Comparison of ENCODE assay signal across 1 cellular context in the genomic region with DNA sequence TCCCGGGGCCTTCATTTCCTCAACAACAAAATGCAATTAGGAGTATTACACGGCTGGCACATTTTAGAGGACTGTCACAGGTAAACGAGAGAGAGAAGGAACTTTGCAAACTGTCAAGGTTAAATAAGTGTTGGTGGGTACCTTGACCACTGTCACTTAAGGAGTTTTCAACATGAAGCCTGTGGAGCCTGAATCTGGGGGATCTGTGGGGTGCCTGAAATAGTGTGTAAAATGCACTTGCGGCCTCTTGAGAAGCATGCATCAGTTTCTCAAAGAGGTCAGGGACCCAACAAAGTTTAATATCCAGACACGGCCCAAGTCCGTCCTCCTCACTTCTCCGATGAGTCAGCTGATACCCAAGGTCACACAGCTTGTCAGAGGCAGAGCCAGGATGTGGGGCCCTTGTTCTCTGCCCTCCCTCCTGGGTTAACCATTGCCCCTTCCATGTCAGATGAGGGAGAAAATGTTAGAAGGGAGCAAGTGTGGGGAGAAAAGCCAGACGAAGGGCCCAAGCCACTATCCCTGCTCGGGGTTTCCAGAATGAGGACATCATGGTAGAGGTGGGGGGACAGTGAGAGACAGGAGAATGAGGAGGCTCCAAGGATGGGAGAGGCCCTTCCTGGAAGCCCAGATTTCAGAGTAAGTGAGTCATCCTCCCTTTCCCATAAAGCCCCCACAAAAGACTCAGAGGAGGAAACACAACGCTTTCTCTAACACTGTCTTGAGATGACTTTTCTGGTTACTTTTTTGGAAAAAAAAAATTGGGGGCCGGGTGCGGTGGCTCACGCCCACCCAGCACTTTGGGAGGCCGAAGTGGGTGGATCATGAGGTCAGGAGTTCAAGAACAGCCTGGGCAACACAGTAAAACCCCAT.
TF ChIP-seq lines count a peak whose summit lies in the region.

No MANE protein-coding gene starts in this region.

TF ChIP-seq in HepG2, 621 proteins besides CTCF, POLR2A, EP300 and RAD21 (continued from another document and continues in another):
- TF ChIP-seq, protein P1, sequence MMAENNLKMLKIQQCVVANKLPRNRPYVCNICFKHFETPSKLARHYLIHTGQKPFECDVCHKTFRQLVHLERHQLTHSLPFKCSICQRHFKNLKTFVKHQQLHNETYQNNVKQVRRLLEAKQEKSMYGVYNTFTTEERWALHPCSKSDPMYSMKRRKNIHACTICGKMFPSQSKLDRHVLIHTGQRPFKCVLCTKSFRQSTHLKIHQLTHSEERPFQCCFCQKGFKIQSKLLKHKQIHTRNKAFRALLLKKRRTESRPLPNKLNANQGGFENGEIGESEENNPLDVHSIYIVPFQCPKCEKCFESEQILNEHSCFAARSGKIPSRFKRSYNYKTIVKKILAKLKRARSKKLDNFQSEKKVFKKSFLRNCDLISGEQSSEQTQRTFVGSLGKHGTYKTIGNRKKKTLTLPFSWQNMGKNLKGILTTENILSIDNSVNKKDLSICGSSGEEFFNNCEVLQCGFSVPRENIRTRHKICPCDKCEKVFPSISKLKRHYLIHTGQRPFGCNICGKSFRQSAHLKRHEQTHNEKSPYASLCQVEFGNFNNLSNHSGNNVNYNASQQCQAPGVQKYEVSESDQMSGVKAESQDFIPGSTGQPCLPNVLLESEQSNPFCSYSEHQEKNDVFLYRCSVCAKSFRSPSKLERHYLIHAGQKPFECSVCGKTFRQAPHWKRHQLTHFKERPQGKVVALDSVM (CRISPR knock-in tag; IDR thresholded peaks at IDR 0.05), result no peak
- TF ChIP-seq ZNF326 (CRISPR knock-in tag; IDR thresholded peaks at IDR 0.05; ENCODE audit: borderline replicate concordance), result no peak
- TF ChIP-seq, protein P2, sequence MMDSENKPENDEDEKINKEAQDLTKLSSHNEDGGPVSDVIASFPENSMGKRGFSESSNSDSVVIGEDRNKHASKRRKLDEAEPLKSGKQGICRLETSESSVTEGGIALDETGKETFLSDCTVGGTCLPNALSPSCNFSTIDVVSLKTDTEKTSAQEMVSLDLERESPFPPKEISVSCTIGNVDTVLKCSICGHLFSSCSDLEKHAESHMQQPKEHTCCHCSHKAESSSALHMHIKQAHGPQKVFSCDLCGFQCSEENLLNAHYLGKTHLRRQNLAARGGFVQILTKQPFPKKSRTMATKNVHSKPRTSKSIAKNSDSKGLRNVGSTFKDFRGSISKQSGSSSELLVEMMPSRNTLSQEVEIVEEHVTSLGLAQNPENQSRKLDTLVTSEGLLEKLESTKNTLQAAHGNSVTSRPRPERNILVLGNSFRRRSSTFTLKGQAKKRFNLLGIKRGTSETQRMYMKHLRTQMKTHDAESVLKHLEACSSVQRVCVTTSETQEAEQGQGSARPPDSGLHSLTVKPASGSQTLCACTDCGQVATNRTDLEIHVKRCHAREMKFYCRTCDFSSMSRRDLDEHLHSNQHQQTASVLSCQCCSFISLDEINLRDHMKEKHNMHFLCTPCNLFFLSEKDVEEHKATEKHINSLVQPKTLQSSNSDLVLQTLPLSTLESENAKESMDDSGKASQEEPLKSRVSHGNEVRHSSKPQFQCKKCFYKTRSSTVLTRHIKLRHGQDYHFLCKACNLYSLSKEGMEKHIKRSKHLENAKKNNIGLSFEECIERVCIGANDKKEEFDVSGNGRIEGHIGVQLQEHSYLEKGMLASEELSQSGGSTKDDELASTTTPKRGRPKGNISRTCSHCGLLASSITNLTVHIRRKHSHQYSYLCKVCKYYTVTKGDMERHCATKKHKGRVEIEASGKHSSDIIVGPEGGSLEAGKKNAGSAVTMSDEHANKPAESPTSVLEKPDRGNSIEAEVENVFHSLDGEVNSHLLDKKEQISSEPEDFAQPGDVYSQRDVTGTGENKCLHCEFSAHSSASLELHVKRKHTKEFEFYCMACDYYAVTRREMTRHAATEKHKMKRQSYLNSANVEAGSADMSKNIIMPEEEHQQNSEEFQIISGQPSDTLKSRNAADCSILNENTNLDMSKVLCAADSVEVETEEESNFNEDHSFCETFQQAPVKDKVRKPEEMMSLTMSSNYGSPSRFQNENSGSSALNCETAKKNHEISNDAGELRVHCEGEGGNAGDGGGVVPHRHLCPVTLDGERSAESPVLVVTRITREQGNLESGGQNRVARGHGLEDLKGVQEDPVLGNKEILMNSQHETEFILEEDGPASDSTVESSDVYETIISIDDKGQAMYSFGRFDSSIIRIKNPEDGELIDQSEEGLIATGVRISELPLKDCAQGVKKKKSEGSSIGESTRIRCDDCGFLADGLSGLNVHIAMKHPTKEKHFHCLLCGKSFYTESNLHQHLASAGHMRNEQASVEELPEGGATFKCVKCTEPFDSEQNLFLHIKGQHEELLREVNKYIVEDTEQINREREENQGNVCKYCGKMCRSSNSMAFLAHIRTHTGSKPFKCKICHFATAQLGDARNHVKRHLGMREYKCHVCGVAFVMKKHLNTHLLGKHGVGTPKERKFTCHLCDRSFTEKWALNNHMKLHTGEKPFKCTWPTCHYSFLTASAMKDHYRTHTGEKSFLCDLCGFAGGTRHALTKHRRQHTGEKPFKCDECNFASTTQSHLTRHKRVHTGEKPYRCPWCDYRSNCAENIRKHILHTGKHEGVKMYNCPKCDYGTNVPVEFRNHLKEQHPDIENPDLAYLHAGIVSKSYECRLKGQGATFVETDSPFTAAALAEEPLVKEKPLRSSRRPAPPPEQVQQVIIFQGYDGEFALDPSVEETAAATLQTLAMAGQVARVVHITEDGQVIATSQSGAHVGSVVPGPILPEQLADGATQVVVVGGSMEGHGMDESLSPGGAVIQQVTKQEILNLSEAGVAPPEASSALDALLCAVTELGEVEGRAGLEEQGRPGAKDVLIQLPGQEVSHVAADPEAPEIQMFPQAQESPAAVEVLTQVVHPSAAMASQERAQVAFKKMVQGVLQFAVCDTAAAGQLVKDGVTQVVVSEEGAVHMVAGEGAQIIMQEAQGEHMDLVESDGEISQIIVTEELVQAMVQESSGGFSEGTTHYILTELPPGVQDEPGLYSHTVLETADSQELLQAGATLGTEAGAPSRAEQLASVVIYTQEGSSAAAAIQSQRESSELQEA (CRISPR knock-in tag; IDR thresholded peaks at IDR 0.05; ENCODE audit: not compliant biosample characterization), result no peak
- no peak for TF ChIP-seq ZNF878 (CRISPR knock-in tag; IDR thresholded peaks at IDR 0.05)
- TF ChIP-seq BCL6 (CRISPR knock-in tag; IDR thresholded peaks at IDR 0.05), result no peak
- TF ChIP-seq HNRNPK (IDR thresholded peaks at IDR 0.05; ENCODE audit: low read depth, low read length, poor library complexity, severe bottlenecking), result no peak
- TF ChIP-seq, protein P3, sequence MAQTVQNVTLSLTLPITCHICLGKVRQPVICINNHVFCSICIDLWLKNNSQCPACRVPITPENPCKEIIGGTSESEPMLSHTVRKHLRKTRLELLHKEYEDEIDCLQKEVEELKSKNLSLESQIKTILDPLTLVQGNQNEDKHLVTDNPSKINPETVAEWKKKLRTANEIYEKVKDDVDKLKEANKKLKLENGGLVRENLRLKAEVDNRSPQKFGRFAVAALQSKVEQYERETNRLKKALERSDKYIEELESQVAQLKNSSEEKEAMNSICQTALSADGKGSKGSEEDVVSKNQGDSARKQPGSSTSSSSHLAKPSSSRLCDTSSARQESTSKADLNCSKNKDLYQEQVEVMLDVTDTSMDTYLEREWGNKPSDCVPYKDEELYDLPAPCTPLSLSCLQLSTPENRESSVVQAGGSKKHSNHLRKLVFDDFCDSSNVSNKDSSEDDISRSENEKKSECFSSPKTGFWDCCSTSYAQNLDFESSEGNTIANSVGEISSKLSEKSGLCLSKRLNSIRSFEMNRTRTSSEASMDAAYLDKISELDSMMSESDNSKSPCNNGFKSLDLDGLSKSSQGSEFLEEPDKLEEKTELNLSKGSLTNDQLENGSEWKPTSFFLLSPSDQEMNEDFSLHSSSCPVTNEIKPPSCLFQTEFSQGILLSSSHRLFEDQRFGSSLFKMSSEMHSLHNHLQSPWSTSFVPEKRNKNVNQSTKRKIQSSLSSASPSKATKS (CRISPR knock-in tag; IDR thresholded peaks at IDR 0.05), result no peak
- no peak for TF ChIP-seq TBP (CRISPR knock-in tag; IDR thresholded peaks at IDR 0.05)
- no peak for TF ChIP-seq ZNF839 (CRISPR knock-in tag; IDR thresholded peaks at IDR 0.05; ENCODE audit: borderline replicate concordance)
- no peak for TF ChIP-seq ZMYM2 (CRISPR knock-in tag; IDR thresholded peaks at IDR 0.05)
- TF ChIP-seq, protein P4, sequence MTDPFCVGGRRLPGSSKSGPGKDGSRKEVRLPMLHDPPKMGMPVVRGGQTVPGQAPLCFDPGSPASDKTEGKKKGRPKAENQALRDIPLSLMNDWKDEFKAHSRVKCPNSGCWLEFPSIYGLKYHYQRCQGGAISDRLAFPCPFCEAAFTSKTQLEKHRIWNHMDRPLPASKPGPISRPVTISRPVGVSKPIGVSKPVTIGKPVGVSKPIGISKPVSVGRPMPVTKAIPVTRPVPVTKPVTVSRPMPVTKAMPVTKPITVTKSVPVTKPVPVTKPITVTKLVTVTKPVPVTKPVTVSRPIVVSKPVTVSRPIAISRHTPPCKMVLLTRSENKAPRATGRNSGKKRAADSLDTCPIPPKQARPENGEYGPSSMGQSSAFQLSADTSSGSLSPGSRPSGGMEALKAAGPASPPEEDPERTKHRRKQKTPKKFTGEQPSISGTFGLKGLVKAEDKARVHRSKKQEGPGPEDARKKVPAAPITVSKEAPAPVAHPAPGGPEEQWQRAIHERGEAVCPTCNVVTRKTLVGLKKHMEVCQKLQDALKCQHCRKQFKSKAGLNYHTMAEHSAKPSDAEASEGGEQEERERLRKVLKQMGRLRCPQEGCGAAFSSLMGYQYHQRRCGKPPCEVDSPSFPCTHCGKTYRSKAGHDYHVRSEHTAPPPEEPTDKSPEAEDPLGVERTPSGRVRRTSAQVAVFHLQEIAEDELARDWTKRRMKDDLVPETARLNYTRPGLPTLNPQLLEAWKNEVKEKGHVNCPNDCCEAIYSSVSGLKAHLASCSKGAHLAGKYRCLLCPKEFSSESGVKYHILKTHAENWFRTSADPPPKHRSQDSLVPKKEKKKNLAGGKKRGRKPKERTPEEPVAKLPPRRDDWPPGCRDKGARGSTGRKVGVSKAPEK (CRISPR knock-in tag; IDR thresholded peaks at IDR 0.05; ENCODE audit: borderline replicate concordance), result no peak
- TF ChIP-seq ARNTL (CRISPR knock-in tag; IDR thresholded peaks at IDR 0.05), result no peak
- 0 out of 2 replicates have a peak, but pooled peaks have one; percentile 30 for TF ChIP-seq SMAD9 (CRISPR knock-in tag; IDR thresholded peaks at IDR 0.05)
- TF ChIP-seq ZNF205 (CRISPR knock-in tag; IDR thresholded peaks at IDR 0.05), result no peak
- TF ChIP-seq ZFYVE20 (CRISPR knock-in tag; IDR thresholded peaks at IDR 0.05; ENCODE audit: borderline replicate concordance, low read depth), result no peak
- TF ChIP-seq RFX3 (CRISPR knock-in tag; IDR thresholded peaks at IDR 0.05), result no peak
- TF ChIP-seq ZNF569 (CRISPR knock-in tag; IDR thresholded peaks at IDR 0.05; ENCODE audit: borderline replicate concordance), result no peak; the same call in 1 of the 2 replicates
- TF ChIP-seq, protein P5, sequence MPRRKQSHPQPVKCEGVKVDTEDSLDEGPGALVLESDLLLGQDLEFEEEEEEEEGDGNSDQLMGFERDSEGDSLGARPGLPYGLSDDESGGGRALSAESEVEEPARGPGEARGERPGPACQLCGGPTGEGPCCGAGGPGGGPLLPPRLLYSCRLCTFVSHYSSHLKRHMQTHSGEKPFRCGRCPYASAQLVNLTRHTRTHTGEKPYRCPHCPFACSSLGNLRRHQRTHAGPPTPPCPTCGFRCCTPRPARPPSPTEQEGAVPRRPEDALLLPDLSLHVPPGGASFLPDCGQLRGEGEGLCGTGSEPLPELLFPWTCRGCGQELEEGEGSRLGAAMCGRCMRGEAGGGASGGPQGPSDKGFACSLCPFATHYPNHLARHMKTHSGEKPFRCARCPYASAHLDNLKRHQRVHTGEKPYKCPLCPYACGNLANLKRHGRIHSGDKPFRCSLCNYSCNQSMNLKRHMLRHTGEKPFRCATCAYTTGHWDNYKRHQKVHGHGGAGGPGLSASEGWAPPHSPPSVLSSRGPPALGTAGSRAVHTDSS (CRISPR knock-in tag; conservative IDR thresholded peaks at IDR 0.05), result no peak
- TF ChIP-seq ZNF12 (CRISPR knock-in tag; IDR thresholded peaks at IDR 0.05), result no peak
- no peak for TF ChIP-seq ZNF121 (CRISPR knock-in tag; IDR thresholded peaks at IDR 0.05)
- TF ChIP-seq, protein P6, sequence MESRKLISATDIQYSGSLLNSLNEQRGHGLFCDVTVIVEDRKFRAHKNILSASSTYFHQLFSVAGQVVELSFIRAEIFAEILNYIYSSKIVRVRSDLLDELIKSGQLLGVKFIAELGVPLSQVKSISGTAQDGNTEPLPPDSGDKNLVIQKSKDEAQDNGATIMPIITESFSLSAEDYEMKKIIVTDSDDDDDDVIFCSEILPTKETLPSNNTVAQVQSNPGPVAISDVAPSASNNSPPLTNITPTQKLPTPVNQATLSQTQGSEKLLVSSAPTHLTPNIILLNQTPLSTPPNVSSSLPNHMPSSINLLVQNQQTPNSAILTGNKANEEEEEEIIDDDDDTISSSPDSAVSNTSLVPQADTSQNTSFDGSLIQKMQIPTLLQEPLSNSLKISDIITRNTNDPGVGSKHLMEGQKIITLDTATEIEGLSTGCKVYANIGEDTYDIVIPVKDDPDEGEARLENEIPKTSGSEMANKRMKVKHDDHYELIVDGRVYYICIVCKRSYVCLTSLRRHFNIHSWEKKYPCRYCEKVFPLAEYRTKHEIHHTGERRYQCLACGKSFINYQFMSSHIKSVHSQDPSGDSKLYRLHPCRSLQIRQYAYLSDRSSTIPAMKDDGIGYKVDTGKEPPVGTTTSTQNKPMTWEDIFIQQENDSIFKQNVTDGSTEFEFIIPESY (CRISPR knock-in tag; IDR thresholded peaks at IDR 0.05), result no peak
- TF ChIP-seq, protein P7, sequence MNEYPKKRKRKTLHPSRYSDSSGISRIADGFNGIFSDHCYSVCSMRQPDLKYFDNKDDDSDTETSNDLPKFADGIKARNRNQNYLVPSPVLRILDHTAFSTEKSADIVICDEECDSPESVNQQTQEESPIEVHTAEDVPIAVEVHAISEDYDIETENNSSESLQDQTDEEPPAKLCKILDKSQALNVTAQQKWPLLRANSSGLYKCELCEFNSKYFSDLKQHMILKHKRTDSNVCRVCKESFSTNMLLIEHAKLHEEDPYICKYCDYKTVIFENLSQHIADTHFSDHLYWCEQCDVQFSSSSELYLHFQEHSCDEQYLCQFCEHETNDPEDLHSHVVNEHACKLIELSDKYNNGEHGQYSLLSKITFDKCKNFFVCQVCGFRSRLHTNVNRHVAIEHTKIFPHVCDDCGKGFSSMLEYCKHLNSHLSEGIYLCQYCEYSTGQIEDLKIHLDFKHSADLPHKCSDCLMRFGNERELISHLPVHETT (CRISPR knock-in tag; conservative IDR thresholded peaks at IDR 0.05), result no peak
- TF ChIP-seq ZNF24 (IDR thresholded peaks at IDR 0.05), result no peak
- TF ChIP-seq BRCA1 (CRISPR knock-in tag; IDR thresholded peaks at IDR 0.05), result no peak
- TF ChIP-seq ZFP90 (CRISPR knock-in tag; IDR thresholded peaks at IDR 0.05; ENCODE audit: borderline replicate concordance), result 0 out of 2 replicates have a peak, but pooled peaks have one; percentile 47
- peak; percentile 29; the same call in 1 of the 2 replicates for TF ChIP-seq FOSL1 (CRISPR knock-in tag; IDR thresholded peaks at IDR 0.05; ENCODE audit: borderline replicate concordance)
- no peak for TF ChIP-seq SIX4 (CRISPR knock-in tag; IDR thresholded peaks at IDR 0.05)
- no peak for TF ChIP-seq DR1 (CRISPR knock-in tag; IDR thresholded peaks at IDR 0.05)
- no peak for TF ChIP-seq ZNF619 (CRISPR knock-in tag; IDR thresholded peaks at IDR 0.05)
- TF ChIP-seq ZSCAN25 (CRISPR knock-in tag; IDR thresholded peaks at IDR 0.05), result no peak
- no peak for TF ChIP-seq HNRNPL (IDR thresholded peaks at IDR 0.05; ENCODE audit: low read depth, low read length)
- TF ChIP-seq REPIN1 (CRISPR knock-in tag; IDR thresholded peaks at IDR 0.05; ENCODE audit: borderline replicate concordance, low read depth), result no peak
- TF ChIP-seq BORCS8-MEF2B (CRISPR knock-in tag; IDR thresholded peaks at IDR 0.05), result no peak
